12 cellular contexts compared by ENCODE assay signal in the genomic region with DNA sequence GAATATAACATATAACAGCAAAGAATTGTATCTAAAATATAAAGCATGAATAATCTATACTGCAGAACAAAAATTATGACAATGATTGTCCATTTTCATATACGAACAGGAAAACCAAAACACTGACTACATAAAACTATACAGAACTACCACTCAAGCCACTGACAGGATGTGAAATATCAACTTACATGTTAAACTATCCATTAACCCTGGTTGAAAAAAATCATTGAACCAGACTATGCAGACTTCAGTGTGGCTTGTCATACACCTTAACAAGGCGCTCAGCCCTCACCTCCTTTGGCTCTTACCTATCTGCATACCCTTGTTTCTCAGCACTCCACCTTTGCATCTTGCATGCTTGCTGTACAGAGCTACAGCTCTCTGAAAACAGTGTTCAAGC. TPM values are rescaled to one million over a fixed set of nuclear protein-coding genes. Genes with fewer than 3 reads are reported as not detected.
DNase-seq lines count a peak whose midpoint lies in the region; ATAC-seq and TF ChIP-seq lines count a peak whose summit lies in the region.
"Had no signal": no experiment of that assay in that cellular context is flagged by ENCODE, and none has a peak within 500 bp of the region (broad histone marks: within the 10 kb centered on the region; RNA-seq: fewer than 3 reads in every experiment).

No MANE protein-coding gene starts in this region.

- H3K4me1 Mint-ChIP-seq in activated CD8-positive, alpha-beta T cell treated with anti-CD3 and anti-CD28 coated beads, Interleukin-2, amount 10 ng/mL, durations not matched to agents 7 days and 5 days (ENCODE audit: low read depth) = peaks cover 13% of the 10 kb centered on the region
- peaks cover 1% of the 10 kb centered on the region for H3K4me1 Mint-ChIP-seq in CD14-positive monocyte

- no peaks in the 10 kb centered on the region for H3K27me3 Mint-ChIP-seq in activated CD8-positive, alpha-beta T cell treated with anti-CD3 and anti-CD28 coated beads, Interleukin-2, amount 10 ng/mL, durations not matched to agents 7 days and 5 days (ENCODE audit: low read depth)
- H3K27me3 Mint-ChIP-seq in CD14-positive monocyte (ENCODE audit: low read depth in 3 of 3) = no peaks in the 10 kb centered on the region
- H3K27me3 Mint-ChIP-seq: memory B cell had no signal

- no peak overlapping the region for H3K4me3 Mint-ChIP-seq in activated CD8-positive, alpha-beta T cell treated with anti-CD3 and anti-CD28 coated beads, Interleukin-2, amount 10 ng/mL, durations not matched to agents 7 days and 5 days
- H3K4me3 Mint-ChIP-seq in CD14-positive monocyte = no peak overlapping the region
- H3K4me3 Mint-ChIP-seq: activated T-cell treated with anti-CD3 and anti-CD28 coated beads, Interleukin-2, amount 50 U/mL, for 72 hours; memory B cell; WTC11 had no signal

- peak overlapping the region; percentile 45 for H3K27ac Mint-ChIP-seq in activated CD8-positive, alpha-beta T cell treated with anti-CD3 and anti-CD28 coated beads, Interleukin-2, amount 10 ng/mL, durations not matched to agents 7 days and 5 days
- H3K27ac Mint-ChIP-seq in CD14-positive monocyte = peak overlapping the region in 1 of 7 donors; percentile 33
- H3K27ac Mint-ChIP-seq: activated T-cell treated with anti-CD3 and anti-CD28 coated beads, Interleukin-2, amount 50 U/mL, for 72 hours; memory B cell; WTC11 had no signal

- CTCF ChIA-PET in activated CD8-positive, alpha-beta T cell treated with anti-CD3 and anti-CD28 coated beads, Interleukin-2, amount 10 ng/mL, durations not matched to agents 7 days and 5 days (lab: Charles Lee) = no interaction called here

- H3K36me3 Mint-ChIP-seq in activated CD8-positive, alpha-beta T cell treated with anti-CD3 and anti-CD28 coated beads, Interleukin-2, amount 10 ng/mL, durations not matched to agents 7 days and 5 days (ENCODE audit: low read depth) = peaks cover 37% of the 10 kb centered on the region
- H3K36me3 Mint-ChIP-seq in CD14-positive monocyte = peaks cover 18 to 24% of the 10 kb centered on the region in 2 donors

- peak; percentile 68 for DNase-seq in DMS153 (lab: John Stamatoyannopoulos, UW)
- no peak for DNase-seq in activated CD8-positive, alpha-beta T cell treated with anti-CD3 and anti-CD28 coated beads, Interleukin-2, amount 10 ng/mL, durations not matched to agents 7 days and 5 days
- DNase-seq in CD14-positive monocyte (ENCODE audit: low spot score) = no peak
- DNase-seq in superior temporal gyrus (ENCODE audit: extremely low spot score) = no peak
- DNase-seq in retina = no peak
- DNase-seq in activated gamma-delta T cell (lab: John Stamatoyannopoulos, UW) = no peak
- DNase-seq: activated T-cell treated with anti-CD3 and anti-CD28 coated beads, Interleukin-2, amount 50 U/mL, for 72 hours; stimulated activated naive CD4-positive, alpha-beta T cell treated with Interleukin-2 at 50 U/mL for 16 hours had no signal

- POLR2A ChIA-PET in activated CD8-positive, alpha-beta T cell treated with anti-CD3 and anti-CD28 coated beads, Interleukin-2, amount 10 ng/mL, durations not matched to agents 7 days and 5 days (lab: Charles Lee) = no interaction called here

- ATAC-seq in GM18873 (IDR thresholded peaks at IDR 0.05; ENCODE audit: low FRiP score, unreplicated experiment) (peak; percentile 67), HG03135 (IDR thresholded peaks at IDR 0.05; ENCODE audit: unreplicated experiment) (peak; percentile 87)
- ATAC-seq in activated CD8-positive, alpha-beta T cell treated with anti-CD3 and anti-CD28 coated beads, Interleukin-2, amount 10 ng/mL, durations not matched to agents 7 days and 5 days = peak; percentile 39
- ATAC-seq: activated T-cell treated with anti-CD3 and anti-CD28 coated beads, Interleukin-2, amount 50 U/mL, for 72 hours; WTC11 had no signal

- no peak for TF ChIP-seq CTCF in CD14-positive monocyte (IDR thresholded peaks at IDR 0.05)

- intact Hi-C loops in CD14-positive monocyte (cut with micrococcal nuclease) = no loop called here

- no peaks in the 10 kb centered on the region for H3K9me3 Mint-ChIP-seq in activated CD8-positive, alpha-beta T cell treated with anti-CD3 and anti-CD28 coated beads, Interleukin-2, amount 10 ng/mL, durations not matched to agents 7 days and 5 days (ENCODE audit: insufficient read depth)
- H3K9me3 Mint-ChIP-seq in CD14-positive monocyte = peaks cover 0 to 1% (median 0%) of the 10 kb centered on the region in 7 donors
- H3K9me3 Mint-ChIP-seq: memory B cell, WTC11 had no signal

RNA-seq across cellular contexts. Expression of a gene that starts 34.9 kb away (rescaled TPM):
- 10 to 100 TPM; 61.8 to 66.1 TPM for total RNA-seq in activated CD8-positive, alpha-beta T cell treated with anti-CD3 and anti-CD28 coated beads, Interleukin-2, amount 10 ng/mL, durations not matched to agents 7 days and 5 days
- polyA plus RNA-seq in CD14-positive monocyte = 10 to 100 TPM; 10.6 to 12.9 TPM
